8 cellular contexts compared by ENCODE assay signal in the genomic region with DNA sequence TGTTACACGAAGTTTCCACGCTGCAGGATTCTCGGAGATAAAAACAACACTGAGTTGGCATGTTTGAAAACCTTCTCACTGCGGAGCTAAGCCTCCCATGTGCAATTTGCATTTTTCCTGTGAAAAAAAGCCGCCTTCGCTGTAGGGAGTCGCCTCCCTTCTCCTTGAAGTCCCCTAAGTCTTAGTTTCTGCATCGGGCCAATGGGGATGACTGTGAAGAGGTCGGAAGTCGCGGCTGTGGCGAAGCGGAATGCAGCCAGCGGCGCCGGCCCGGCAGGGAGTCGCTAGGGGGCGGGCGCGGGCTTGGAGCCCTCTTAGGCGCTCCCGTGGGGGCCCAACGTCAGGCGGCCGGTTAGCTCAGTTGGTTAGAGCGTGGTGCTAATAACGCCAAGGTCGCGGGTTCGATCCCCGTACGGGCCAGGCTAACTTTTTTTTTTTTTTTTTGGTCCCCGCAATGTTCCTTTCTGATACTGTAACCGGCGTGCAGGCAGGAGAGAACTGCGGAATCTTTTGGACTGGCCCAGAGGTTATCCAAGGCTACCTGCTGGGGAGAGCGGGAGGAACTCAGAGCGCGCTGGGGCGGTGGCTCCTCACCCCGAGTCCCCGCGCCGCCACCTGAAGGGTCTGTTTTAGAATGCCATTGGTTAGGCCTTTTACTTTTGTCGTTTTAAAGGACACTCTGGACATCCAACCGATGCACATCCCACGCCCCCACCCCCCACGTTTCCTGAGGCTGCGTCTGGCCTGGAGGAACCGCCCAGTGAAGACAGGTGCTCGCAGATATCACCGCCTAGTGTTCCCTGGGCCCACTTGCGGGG. TPM values are rescaled to one million over a fixed set of nuclear protein-coding genes. Genes with fewer than 3 reads are reported as not detected.
A peak's percentile ranks its signal among the peaks of the same experiment; 100 is the strongest.
DNase-seq lines count a peak whose midpoint lies in the region; ATAC-seq, FAIRE-seq and TF ChIP-seq lines count a peak whose summit lies in the region.

No MANE protein-coding gene starts in this region.

- H3K36me3 ChIP-seq in breast epithelium (no peaks in the 10 kb centered on the region), small intestine (ENCODE audit: control insufficient read depth in 2 of 2, insufficient read depth in 2 of 2, low read length in 2 of 2) (no peaks in the 10 kb centered on the region)

- no peak for TF ChIP-seq POLR2A in breast epithelium (IDR thresholded peaks at IDR 0.05)

- intact Hi-C loops in breast epithelium (cut with DNase I; ENCODE audit: low total_unique reads): loop anchor here (10.0 kb wide), 1 partner anchor 198 kb away; no protein-coding TSS in a partner anchor

- H3K9me3 ChIP-seq in breast epithelium (no peaks in the 10 kb centered on the region), small intestine (ENCODE audit: control insufficient read depth, low read depth) (no peaks in the 10 kb centered on the region)

- H3K4me3 ChIP-seq in breast epithelium: peak overlapping the region; percentile 40 to 67 (median 59)
- peak overlapping the region; percentile 36 to 37 for H3K4me3 ChIP-seq in small intestine (ENCODE audit: low read depth in 1 of 2, low read length in 2 of 2)

- DNase-seq in AG08395 (ENCODE audit: low spot score) (peak; percentile 93), NCI-H2196 (lab: John Stamatoyannopoulos, UW; ENCODE audit: unreplicated experiment) (peak; percentile 65), breast epithelium (ENCODE audit: low spot score in 2 of 2) (peak; percentile 93 to 97), iPS-NIHi11 (ENCODE audit: low spot score) (peak; percentile 89), small intestine (peak; percentile 89)

- H3K27ac ChIP-seq in VCaP: peak overlapping the region; percentile 90
- H3K27ac ChIP-seq in breast epithelium: peak overlapping the region; percentile 96 to 97
- H3K27ac ChIP-seq in small intestine (ENCODE audit: low read depth in 1 of 2, low read length in 1 of 2): peak overlapping the region; percentile 45 to 85

- ATAC-seq in GM18870 (IDR thresholded peaks at IDR 0.05; ENCODE audit: unreplicated experiment) (peak; percentile 40), HG03135 (IDR thresholded peaks at IDR 0.05; ENCODE audit: unreplicated experiment) (peak; percentile 51)

- TF ChIP-seq CTCF in VCaP (conservative IDR thresholded peaks at IDR 0.05) (peak; percentile 74), breast epithelium (IDR thresholded peaks at IDR 0.05) (peak; percentile 52 to 91 (median 87))

- H3K4me1 ChIP-seq in breast epithelium: peaks cover 6 to 7% of the 10 kb centered on the region in 2 donors
- H3K4me1 ChIP-seq in small intestine (ENCODE audit: control insufficient read depth in 2 of 2, insufficient read depth in 1 of 2, low read depth in 1 of 2, low read length in 1 of 2): peaks cover 5% of the 10 kb centered on the region in 2 donors

- no peaks in the 10 kb centered on the region for H3K27me3 ChIP-seq in breast epithelium
- no peaks in the 10 kb centered on the region for H3K27me3 ChIP-seq in small intestine (ENCODE audit: control insufficient read depth in 2 of 2, insufficient read depth in 2 of 2, low read length in 2 of 2)

- WGBS in small intestine, 3 donors: 0 to 1% (median 1%) methylated on average over 54 of the region's 54 CpGs

- FAIRE-seq in small intestine (lab: Jason Lieb, UNC): no peak

RNA-seq across cellular contexts. Expression of a gene that starts 2.6 kb away (rescaled TPM):
- 10 to 100 TPM in 2 of 3 donors, 1 to 10 TPM in 1; 8.5 to 16.8 (median 15.4) TPM for total RNA-seq in breast epithelium
- 10 to 100 TPM in 1 of 3 donors, 1 to 10 TPM in 2; 7.8 to 21.7 (median 8.8) TPM for polyA plus RNA-seq in small intestine

RNA-seq across cellular contexts. Expression of a gene that starts 12.0 kb away (rescaled TPM):
- total RNA-seq in breast epithelium: 10 to 100 TPM; 13.0 to 29.0 (median 23.9) TPM
- 1 to 10 TPM; 2.9 to 6.4 (median 3.0) TPM for polyA plus RNA-seq in small intestine

RNA-seq across cellular contexts. Expression of a gene that starts 45.7 kb away (rescaled TPM):
- total RNA-seq in breast epithelium: 10 to 100 TPM; 28.8 to 34.7 (median 33.4) TPM
- polyA plus RNA-seq in small intestine: 10 to 100 TPM; 30.9 to 39.7 (median 37.4) TPM

RNA-seq across cellular contexts. Expression of a gene that starts 45.8 kb away (rescaled TPM):
- 10 to 100 TPM; 19.8 to 25.2 (median 19.9) TPM for total RNA-seq in breast epithelium
- 1 to 10 TPM; 3.2 to 7.7 (median 7.4) TPM for polyA plus RNA-seq in small intestine

Comparison
In these comparisons a context has a peak if more than half of its experiments do, and no peak if none do; other contexts are left out.
1. Peak in every context shown above with its lines: DNase-seq, ATAC-seq, H3K4me3 ChIP-seq and H3K27ac ChIP-seq.